Comparison of ENCODE assay signal across 9 cellular contexts in genomic region chr5:68730220-68731010, GRCh38.
DNase-seq lines count a peak whose midpoint lies in the region; ATAC-seq and TF ChIP-seq lines count a peak whose summit lies in the region.
"Had no signal": no experiment of that assay in that cellular context is flagged by ENCODE, and none has a peak within 500 bp of the region (broad histone marks: within the 10 kb centered on the region; RNA-seq: fewer than 3 reads in every experiment).

No MANE protein-coding gene starts in this region.

- peak; percentile 68 for ATAC-seq in foreskin keratinocyte
- no peak for ATAC-seq in stimulated activated naive B cell treated with anti-CD40 and anti-IgM and Interleukin-4, amounts not matched to agents 10 μg/mL and 1 μg/mL and 100 μg/mL, for 72 hours (replicated peaks)
- ATAC-seq in activated T-cell treated with anti-CD3 and anti-CD28 coated beads, Interleukin-2, amount 50 U/mL, for 72 hours (replicated peaks in 1 of 2), result no peak
- ATAC-seq in GM21737 (IDR thresholded peaks at IDR 0.05; ENCODE audit: unreplicated experiment), result no peak

- peaks cover 0 to 3% of the 10 kb centered on the region in 2 donors for H3K4me1 Mint-ChIP-seq in stimulated activated naive B cell treated with anti-CD40 and anti-IgM and Interleukin-4, amounts not matched to agents 10 μg/mL and 1 μg/mL and 100 μg/mL, for 72 hours
- peaks cover 7% of the 10 kb centered on the region for H3K4me1 Mint-ChIP-seq in activated T-cell treated with anti-CD3 and anti-CD28 coated beads, Interleukin-2, amount 50 U/mL, for 72 hours (ENCODE audit: low read depth)
- H3K4me1 Mint-ChIP-seq: memory B cell had no signal

- H3K4me1 ChIP-seq in foreskin keratinocyte, result no peaks in the 10 kb centered on the region

- no peaks in the 10 kb centered on the region for H3K9me3 Mint-ChIP-seq in stimulated activated naive B cell treated with anti-CD40 and anti-IgM and Interleukin-4, amounts not matched to agents 10 μg/mL and 1 μg/mL and 100 μg/mL, for 72 hours
- H3K9me3 Mint-ChIP-seq in activated T-cell treated with anti-CD3 and anti-CD28 coated beads, Interleukin-2, amount 50 U/mL, for 72 hours, result no peaks in the 10 kb centered on the region
- H3K9me3 Mint-ChIP-seq: memory B cell had no signal

- H3K27ac ChIP-seq in SK-N-MC (peak overlapping the region; percentile 27; the same call in 1 of the 2 replicates), foreskin keratinocyte (no peak overlapping the region)

- H3K4me3 Mint-ChIP-seq in stimulated activated naive B cell treated with anti-CD40 and anti-IgM and Interleukin-4, amounts not matched to agents 10 μg/mL and 1 μg/mL and 100 μg/mL, for 72 hours, result no peak overlapping the region
- H3K4me3 Mint-ChIP-seq in activated T-cell treated with anti-CD3 and anti-CD28 coated beads, Interleukin-2, amount 50 U/mL, for 72 hours, result no peak overlapping the region
- H3K4me3 Mint-ChIP-seq: memory B cell had no signal

- intact Hi-C loops in posterior cingulate gyrus (cut with DNase I), result no loop called here

- no peaks in the 10 kb centered on the region for H3K9me3 ChIP-seq in SK-N-MC (ENCODE audit: low read depth, low read length)

- H3K9ac ChIP-seq in SK-N-MC (ENCODE audit: insufficient read length), result peak overlapping the region; percentile 62

- no peaks in the 10 kb centered on the region for H3K36me3 Mint-ChIP-seq in stimulated activated naive B cell treated with anti-CD40 and anti-IgM and Interleukin-4, amounts not matched to agents 10 μg/mL and 1 μg/mL and 100 μg/mL, for 72 hours
- H3K36me3 Mint-ChIP-seq in activated T-cell treated with anti-CD3 and anti-CD28 coated beads, Interleukin-2, amount 50 U/mL, for 72 hours (ENCODE audit: insufficient read depth in 2 of 2), result no peaks in the 10 kb centered on the region
- H3K36me3 Mint-ChIP-seq: memory B cell had no signal

- H3K27me3 Mint-ChIP-seq in stimulated activated naive B cell treated with anti-CD40 and anti-IgM and Interleukin-4, amounts not matched to agents 10 μg/mL and 1 μg/mL and 100 μg/mL, for 72 hours, result peaks cover 1 to 3% of the 10 kb centered on the region in 2 donors
- no peaks in the 10 kb centered on the region for H3K27me3 Mint-ChIP-seq in activated T-cell treated with anti-CD3 and anti-CD28 coated beads, Interleukin-2, amount 50 U/mL, for 72 hours (ENCODE audit: low read depth)

- H3K4me3 ChIP-seq in SK-N-MC, result peak overlapping the region; percentile 20

- H3K36me3 ChIP-seq in SK-N-MC (ENCODE audit: insufficient read depth, low read length), result no peaks in the 10 kb centered on the region

- no peak overlapping the region for H3K27ac Mint-ChIP-seq in stimulated activated naive B cell treated with anti-CD40 and anti-IgM and Interleukin-4, amounts not matched to agents 10 μg/mL and 1 μg/mL and 100 μg/mL, for 72 hours
- H3K27ac Mint-ChIP-seq in activated T-cell treated with anti-CD3 and anti-CD28 coated beads, Interleukin-2, amount 50 U/mL, for 72 hours, result no peak overlapping the region
- H3K27ac Mint-ChIP-seq: memory B cell had no signal

- TF ChIP-seq CTCF in GM10266 (IDR thresholded peaks at IDR 0.05; ENCODE audit: control insufficient read depth, insufficient read depth, low read depth, missing control alignments) (no peak), foreskin keratinocyte (conservative IDR thresholded peaks at IDR 0.05) (no peak)

- peaks cover 14% of the 10 kb centered on the region for H3K27me3 ChIP-seq in foreskin keratinocyte

- peak; percentile 28 for DNase-seq in GM10266 (ENCODE audit: extremely low spot score)
- peak; percentile 91 for DNase-seq in SK-N-MC (ENCODE audit: low read depth, low spot score)
- peak in 1 of 2 donors; percentile 71 for DNase-seq in foreskin keratinocyte
- DNase-seq in posterior cingulate gyrus, result peak; percentile 46 to 94 (median 60)
- no peak for DNase-seq in stimulated activated naive B cell treated with anti-CD40 and anti-IgM and Interleukin-4, amounts not matched to agents 10 μg/mL and 1 μg/mL and 100 μg/mL, for 72 hours
- no peak for DNase-seq in activated T-cell treated with anti-CD3 and anti-CD28 coated beads, Interleukin-2, amount 50 U/mL, for 72 hours
- no peak for DNase-seq in activated gamma-delta T cell treated with Interleukin-2 at 50 U/mL for 16 hours

Comparison
In these comparisons a context has a peak if more than half of its experiments do, and no peak if none do; other contexts are left out.
1. DNase-seq: peak in GM10266 (single experiment), SK-N-MC (single experiment) and posterior cingulate gyrus (10 of 10); none in stimulated activated naive B cell treated with anti-CD40 and anti-IgM and Interleukin-4, amounts not matched to agents 10 μg/mL and 1 μg/mL and 100 μg/mL, for 72 hours (single experiment), activated T-cell treated with anti-CD3 and anti-CD28 coated beads, Interleukin-2, amount 50 U/mL, for 72 hours (0 of 2) and activated gamma-delta T cell treated with Interleukin-2 at 50 U/mL for 16 hours (single experiment).